Comparison of ENCODE assay signal across 2 cellular contexts in genomic region chr19:948842-949496, GRCh38.
TF ChIP-seq lines count a peak whose summit lies in the region.

No MANE protein-coding gene starts in this region.

TF ChIP-seq in HCT116, 20 proteins besides CTCF, POLR2A, EP300 and RAD21:
- TF ChIP-seq ZBTB33 (IDR thresholded peaks at IDR 0.05; ENCODE audit: extremely low read depth, insufficient replicate concordance, low read length) (no peak), FOSL1 (IDR thresholded peaks at IDR 0.05; ENCODE audit: low read depth) (no peak), CEBPB (IDR thresholded peaks at IDR 0.05; ENCODE audit: low read depth) (no peak), ATF3 (IDR thresholded peaks at IDR 0.05) (no peak), SP1 (IDR thresholded peaks at IDR 0.05; ENCODE audit: low read depth) (no peak), TCF7L2 (IDR thresholded peaks at IDR 0.05; ENCODE audit: borderline replicate concordance, extremely low read depth, insufficient read depth, insufficient read length) (no peak), MAX (IDR thresholded peaks at IDR 0.05) (no peak), JUND (IDR thresholded peaks at IDR 0.05) (no peak), SRF (IDR thresholded peaks at IDR 0.05; ENCODE audit: low read depth) (no peak)
TF ChIP-seq in HCT116: peak in this region for 0.

TF ChIP-seq in K562, 482 proteins besides CTCF, POLR2A, EP300 and RAD21:
- TF ChIP-seq NFATC3 (IDR thresholded peaks at IDR 0.05) (no peak), C11orf30 (IDR thresholded peaks at IDR 0.05; ENCODE audit: low read depth) (peak; percentile 47; the same call in 1 of the 2 replicates), VEZF1 (CRISPR knock-in tag; IDR thresholded peaks at IDR 0.05) (peak; percentile 33; the same call in 1 of the 2 replicates), POLR2G (IDR thresholded peaks at IDR 0.05; ENCODE audit: low read depth, low read length) (peak; percentile 48), JUND (IDR thresholded peaks at IDR 0.05; ENCODE audit: borderline replicate concordance, low read depth, low read length) (0 out of 2 replicates have a peak, but pooled peaks have one; percentile 15), JUND (tag; IDR thresholded peaks at IDR 0.05; ENCODE audit: borderline replicate concordance, low read depth, low read length) (no peak), FOSL1 (tag; conservative IDR thresholded peaks at IDR 0.05) (no peak), NFE2 (IDR thresholded peaks at IDR 0.05; ENCODE audit: low read depth) (peak; percentile 78), ZNF740 (CRISPR knock-in tag; IDR thresholded peaks at IDR 0.05) (0 out of 2 replicates have a peak, but pooled peaks have one; percentile 40), ZNF740 (tag; IDR thresholded peaks at IDR 0.05) (no peak), ZBTB7A (IDR thresholded peaks at IDR 0.05; ENCODE audit: borderline replicate concordance, control insufficient read depth, low read depth, low read length) (peak; percentile 67; the same call in 1 of the 2 replicates), ZNF778 (CRISPR knock-in tag; IDR thresholded peaks at IDR 0.05) (no peak), ZC3H4 (CRISPR knock-in tag; IDR thresholded peaks at IDR 0.05; ENCODE audit: borderline replicate concordance) (no peak), ZNF316 (IDR thresholded peaks at IDR 0.05) (peak; percentile 41; the same call in 1 of the 2 replicates), MAFG (tag; conservative IDR thresholded peaks at IDR 0.05) (peak; percentile 46; the same call in 1 of the 2 replicates), NCOR1 (IDR thresholded peaks at IDR 0.05) (no peak)
